12 cellular contexts compared by ENCODE assay signal in the genomic region with DNA sequence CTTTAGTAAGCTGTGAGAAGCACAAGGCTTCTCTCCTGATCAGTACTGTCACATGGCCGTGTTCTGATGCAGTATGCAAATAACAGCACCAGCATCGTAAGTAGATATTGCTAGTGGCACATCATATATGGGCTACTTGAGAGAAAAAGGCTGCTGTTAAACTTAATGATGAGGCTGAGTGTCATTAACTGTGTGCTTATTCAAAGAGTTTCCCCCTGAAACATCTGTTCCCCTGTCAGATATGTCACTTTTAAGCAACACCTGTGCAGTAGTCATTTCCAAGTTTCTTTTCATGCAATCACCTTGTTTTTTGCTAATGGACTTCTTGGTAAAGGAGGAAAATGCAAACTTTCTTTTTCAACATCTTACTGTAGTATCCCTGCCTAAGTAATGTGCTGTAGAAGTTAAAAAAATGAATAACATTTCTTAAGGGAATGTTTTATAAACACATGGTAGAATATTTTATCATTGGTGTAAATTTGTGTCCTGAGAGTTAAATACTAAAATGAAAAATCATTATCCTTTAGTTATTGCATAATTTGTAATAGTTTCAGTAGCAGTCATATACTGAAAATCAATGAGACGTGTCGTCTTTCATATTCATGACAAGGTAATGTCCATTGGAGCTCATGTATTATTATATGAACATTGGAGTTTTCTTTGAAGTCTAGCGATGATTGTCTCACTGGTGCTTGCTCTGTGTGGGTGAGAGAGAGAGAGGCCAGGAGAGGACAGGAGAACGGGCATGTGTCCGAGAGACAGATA.
DNase-seq lines count a peak whose midpoint lies in the region; ATAC-seq and FAIRE-seq lines count a peak whose summit lies in the region.
"Had no signal": no experiment of that assay in that cellular context is flagged by ENCODE, and none has a peak within 500 bp of the region (broad histone marks: within the 10 kb centered on the region; RNA-seq: fewer than 3 reads in every experiment).

No MANE protein-coding gene starts in this region.

- ATAC-seq in GM18519 (IDR thresholded peaks at IDR 0.05; ENCODE audit: low FRiP score, unreplicated experiment) (peak; percentile 89), GM21367 (IDR thresholded peaks at IDR 0.05; ENCODE audit: unreplicated experiment) (peak; percentile 80), HG03045 (IDR thresholded peaks at IDR 0.05; ENCODE audit: unreplicated experiment) (peak; percentile 83)
- ATAC-seq: left colon, Right ventricle myocardium inferior had no signal

- peak; percentile 62 for DNase-seq in NCI-H2171 (lab: John Stamatoyannopoulos, UW)
- DNase-seq in HTR-8/SVneo (ENCODE audit: insufficient read length, low spot score) = no peak
- DNase-seq in KBM-7 = no peak
- no peak for DNase-seq in pons (ENCODE audit: low spot score)
- DNase-seq in AML-193 (lab: John Stamatoyannopoulos, UW) = no peak
- DNase-seq: CD8-positive, alpha-beta memory T cell; left colon; transverse colon had no signal

- in situ Hi-C loops in KBM-7 (cut with MboI; ENCODE audit: low pct_unique_long_range_greater_than_20kb, low sequenced_read_pairs) = no loop called here

- FAIRE-seq in HTR-8/SVneo (lab: Jason Lieb, UNC) = no peak
